Comparison of ENCODE assay signal across 1 cellular context in the genomic region with DNA sequence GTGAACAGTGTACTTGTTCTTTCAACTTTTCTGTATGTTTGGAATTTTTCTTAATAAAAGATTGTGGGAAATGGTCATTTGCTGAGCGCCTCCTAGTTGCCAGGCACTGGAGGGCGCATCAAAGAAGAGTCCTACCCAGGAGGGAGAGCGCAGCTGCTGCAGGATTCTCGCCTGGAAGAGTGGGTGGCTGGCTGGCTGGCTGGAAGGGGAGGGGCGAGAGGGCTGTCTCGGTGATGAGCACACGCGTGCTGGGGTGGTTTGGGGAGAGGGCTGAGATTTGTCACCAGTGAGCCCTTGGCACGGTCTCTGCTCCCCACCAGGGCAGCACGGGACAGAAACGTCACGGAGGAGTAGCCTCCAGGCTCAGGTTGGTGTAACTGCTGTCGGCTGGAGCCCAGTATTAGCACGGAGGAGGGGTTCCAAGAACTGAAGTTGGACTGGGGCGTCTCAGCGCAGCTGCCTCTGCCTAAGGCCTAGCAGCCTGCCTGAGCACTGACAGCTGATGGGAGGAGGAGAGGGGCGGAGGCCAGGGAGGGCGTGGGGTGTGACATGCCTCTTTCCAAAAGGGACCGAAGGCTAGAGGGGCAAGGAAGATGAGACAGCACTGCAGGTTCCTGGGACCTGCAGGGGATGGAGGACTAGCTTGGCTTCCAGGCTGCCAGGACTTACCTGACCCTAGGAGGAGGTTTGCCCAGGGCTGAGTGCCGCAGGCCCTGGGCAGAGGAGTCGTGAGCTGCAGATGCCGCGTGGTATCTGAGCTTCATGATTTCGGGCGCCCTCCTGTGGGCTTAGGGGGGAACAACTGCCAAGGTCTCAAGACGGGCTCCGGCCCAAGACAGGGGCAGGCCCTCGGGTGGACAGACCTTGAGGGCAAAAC.
TF ChIP-seq lines count a peak whose summit lies in the region.

No MANE protein-coding gene starts in this region.

TF ChIP-seq in HepG2, 621 proteins besides CTCF, POLR2A, EP300 and RAD21 (continued from another document):
- TF ChIP-seq, protein P1, sequence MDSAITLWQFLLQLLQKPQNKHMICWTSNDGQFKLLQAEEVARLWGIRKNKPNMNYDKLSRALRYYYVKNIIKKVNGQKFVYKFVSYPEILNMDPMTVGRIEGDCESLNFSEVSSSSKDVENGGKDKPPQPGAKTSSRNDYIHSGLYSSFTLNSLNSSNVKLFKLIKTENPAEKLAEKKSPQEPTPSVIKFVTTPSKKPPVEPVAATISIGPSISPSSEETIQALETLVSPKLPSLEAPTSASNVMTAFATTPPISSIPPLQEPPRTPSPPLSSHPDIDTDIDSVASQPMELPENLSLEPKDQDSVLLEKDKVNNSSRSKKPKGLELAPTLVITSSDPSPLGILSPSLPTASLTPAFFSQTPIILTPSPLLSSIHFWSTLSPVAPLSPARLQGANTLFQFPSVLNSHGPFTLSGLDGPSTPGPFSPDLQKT (CRISPR knock-in tag; IDR thresholded peaks at IDR 0.05; ENCODE audit: borderline replicate concordance): no peak
- TF ChIP-seq POLR2G (IDR thresholded peaks at IDR 0.05; ENCODE audit: low read depth, low read length) (no peak; the same call in 1 of the 2 replicates), ZSCAN29 (CRISPR knock-in tag; conservative IDR thresholded peaks at IDR 0.05) (peak; percentile 91; the same call in 1 of the 2 replicates)
- TF ChIP-seq, protein P2, sequence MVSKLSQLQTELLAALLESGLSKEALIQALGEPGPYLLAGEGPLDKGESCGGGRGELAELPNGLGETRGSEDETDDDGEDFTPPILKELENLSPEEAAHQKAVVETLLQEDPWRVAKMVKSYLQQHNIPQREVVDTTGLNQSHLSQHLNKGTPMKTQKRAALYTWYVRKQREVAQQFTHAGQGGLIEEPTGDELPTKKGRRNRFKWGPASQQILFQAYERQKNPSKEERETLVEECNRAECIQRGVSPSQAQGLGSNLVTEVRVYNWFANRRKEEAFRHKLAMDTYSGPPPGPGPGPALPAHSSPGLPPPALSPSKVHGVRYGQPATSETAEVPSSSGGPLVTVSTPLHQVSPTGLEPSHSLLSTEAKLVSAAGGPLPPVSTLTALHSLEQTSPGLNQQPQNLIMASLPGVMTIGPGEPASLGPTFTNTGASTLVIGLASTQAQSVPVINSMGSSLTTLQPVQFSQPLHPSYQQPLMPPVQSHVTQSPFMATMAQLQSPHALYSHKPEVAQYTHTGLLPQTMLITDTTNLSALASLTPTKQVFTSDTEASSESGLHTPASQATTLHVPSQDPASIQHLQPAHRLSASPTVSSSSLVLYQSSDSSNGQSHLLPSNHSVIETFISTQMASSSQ (IDR thresholded peaks at IDR 0.05; ENCODE audit: low read depth): no peak
- TF ChIP-seq, protein P2 (CRISPR knock-in tag; IDR thresholded peaks at IDR 0.05; ENCODE audit: borderline replicate concordance): peak; percentile 33; the same call in 1 of the 2 replicates
- TF ChIP-seq, protein P3, sequence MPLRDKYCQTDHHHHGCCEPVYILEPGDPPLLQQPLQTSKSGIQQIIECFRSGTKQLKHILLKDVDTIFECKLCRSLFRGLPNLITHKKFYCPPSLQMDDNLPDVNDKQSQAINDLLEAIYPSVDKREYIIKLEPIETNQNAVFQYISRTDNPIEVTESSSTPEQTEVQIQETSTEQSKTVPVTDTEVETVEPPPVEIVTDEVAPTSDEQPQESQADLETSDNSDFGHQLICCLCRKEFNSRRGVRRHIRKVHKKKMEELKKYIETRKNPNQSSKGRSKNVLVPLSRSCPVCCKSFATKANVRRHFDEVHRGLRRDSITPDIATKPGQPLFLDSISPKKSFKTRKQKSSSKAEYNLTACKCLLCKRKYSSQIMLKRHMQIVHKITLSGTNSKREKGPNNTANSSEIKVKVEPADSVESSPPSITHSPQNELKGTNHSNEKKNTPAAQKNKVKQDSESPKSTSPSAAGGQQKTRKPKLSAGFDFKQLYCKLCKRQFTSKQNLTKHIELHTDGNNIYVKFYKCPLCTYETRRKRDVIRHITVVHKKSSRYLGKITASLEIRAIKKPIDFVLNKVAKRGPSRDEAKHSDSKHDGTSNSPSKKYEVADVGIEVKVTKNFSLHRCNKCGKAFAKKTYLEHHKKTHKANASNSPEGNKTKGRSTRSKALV (CRISPR knock-in tag; IDR thresholded peaks at IDR 0.05): 0 out of 2 replicates have a peak, but pooled peaks have one; percentile 26
- TF ChIP-seq, protein P4, sequence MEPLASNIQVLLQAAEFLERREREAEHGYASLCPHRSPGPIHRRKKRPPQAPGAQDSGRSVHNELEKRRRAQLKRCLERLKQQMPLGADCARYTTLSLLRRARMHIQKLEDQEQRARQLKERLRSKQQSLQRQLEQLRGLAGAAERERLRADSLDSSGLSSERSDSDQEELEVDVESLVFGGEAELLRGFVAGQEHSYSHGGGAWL (CRISPR knock-in tag; IDR thresholded peaks at IDR 0.05): peak; percentile 64
